ENCODE assay signal across 9 cellular contexts in the genomic region with DNA sequence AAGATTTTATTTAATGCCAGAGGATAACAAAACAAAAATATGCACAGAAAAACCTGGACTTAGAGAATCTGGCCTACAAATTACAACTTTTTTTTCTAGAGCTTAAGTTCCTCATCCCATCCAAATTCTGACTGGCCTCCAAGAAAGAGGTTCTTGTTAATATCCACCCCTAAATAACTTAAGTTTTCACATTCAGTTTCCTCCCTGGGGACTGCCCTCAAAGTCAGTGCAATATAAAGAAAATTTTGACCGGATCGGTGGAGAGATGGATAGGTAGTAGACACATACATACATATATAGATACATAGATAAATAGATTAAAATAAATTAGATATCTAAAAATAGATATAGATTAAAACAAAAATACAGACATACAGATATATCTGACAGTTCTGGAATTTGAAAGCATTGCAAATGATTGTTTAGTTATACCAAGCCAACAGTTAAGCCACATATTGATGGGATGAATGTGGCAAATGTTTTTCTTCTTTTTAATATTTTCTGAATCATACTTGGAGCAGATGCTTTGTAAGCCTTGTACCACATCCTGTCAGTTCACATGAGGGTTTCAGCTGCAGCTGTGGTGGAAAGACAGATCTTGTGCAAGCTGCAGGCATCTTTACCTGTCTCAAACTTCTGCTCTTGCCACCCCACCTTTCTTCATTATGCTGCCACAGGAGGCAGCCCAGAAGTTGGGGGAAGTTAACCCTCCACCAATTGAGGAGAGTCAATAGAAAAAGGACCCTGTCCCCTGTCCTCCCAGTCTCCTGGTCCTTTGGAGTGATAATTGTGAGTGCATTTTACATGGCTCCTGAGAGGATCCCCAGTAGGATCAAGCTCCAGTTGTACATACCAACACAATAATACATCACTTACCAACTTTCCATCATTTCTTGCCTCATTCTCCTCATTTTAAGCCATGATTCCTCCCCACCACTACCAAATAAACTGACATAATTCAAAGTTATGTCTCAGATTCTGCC. TPM values are rescaled to one million over a fixed set of nuclear protein-coding genes. Genes with fewer than 3 reads are reported as not detected.
DNase-seq lines count a peak whose midpoint lies in the region; ATAC-seq, FAIRE-seq and TF ChIP-seq lines count a peak whose summit lies in the region.
"Had no signal": no experiment of that assay in that cellular context is flagged by ENCODE, and none has a peak within 500 bp of the region (broad histone marks: within the 10 kb centered on the region; RNA-seq: fewer than 3 reads in every experiment).

No MANE protein-coding gene starts in this region.

- peak; percentile 77 for DNase-seq in activated CD4-positive, alpha-beta memory T cell treated with anti-CD3 and anti-CD28 coated beads for 36 hours
- peak; percentile 40 for DNase-seq in keratinocyte (ENCODE audit: low read depth, low spot score)
- no peak for DNase-seq in DMS79 (lab: John Stamatoyannopoulos, UW)
- no peak for DNase-seq in glutamatergic neuron
- no peak for DNase-seq in NCI-H128 (lab: John Stamatoyannopoulos, UW; ENCODE audit: unreplicated experiment)

- peak overlapping the region; percentile 29 for H3K4me2 ChIP-seq in keratinocyte (ENCODE audit: control insufficient read depth, extremely low read depth, insufficient read depth, low read depth, low read length)

- no peaks in the 10 kb centered on the region for H4K20me1 ChIP-seq in keratinocyte (ENCODE audit: control insufficient read depth, extremely low read depth, insufficient read depth, low read length)

- H3K4me1 ChIP-seq in ACC112 (ENCODE audit: control insufficient read depth, insufficient read depth, low read length, unreplicated experiment) (peaks cover 32% of the 10 kb centered on the region), keratinocyte (ENCODE audit: control insufficient read depth, extremely low read depth, insufficient read depth, low read length) (peaks cover 27% of the 10 kb centered on the region)

- H3K4me3 ChIP-seq in ACC112 (ENCODE audit: low read depth, low read length) (no peak overlapping the region), keratinocyte (ENCODE audit: control insufficient read depth in 2 of 3, extremely low read depth in 1 of 3, insufficient read depth in 2 of 3, low read depth in 1 of 3, low read length in 3 of 3) (no peak overlapping the region)

- H3K36me3 Mint-ChIP-seq in activated CD4-positive, alpha-beta memory T cell treated with anti-CD3 and anti-CD28 coated beads for 36 hours: no peaks in the 10 kb centered on the region
- H3K36me3 Mint-ChIP-seq in glutamatergic neuron (ENCODE audit: unreplicated experiment): no peaks in the 10 kb centered on the region

- H3K27ac Mint-ChIP-seq in activated CD4-positive, alpha-beta memory T cell treated with anti-CD3 and anti-CD28 coated beads for 36 hours: peak overlapping the region; percentile 64
- H3K27ac Mint-ChIP-seq in glutamatergic neuron (ENCODE audit: unreplicated experiment): no peak overlapping the region

- no peaks in the 10 kb centered on the region for H3K9me1 ChIP-seq in keratinocyte (ENCODE audit: control insufficient read depth, extremely low read depth, insufficient read depth, low read length)

- H3K4me1 Mint-ChIP-seq in activated CD4-positive, alpha-beta memory T cell treated with anti-CD3 and anti-CD28 coated beads for 36 hours (ENCODE audit: low read depth): peaks cover 57% of the 10 kb centered on the region
- no peaks in the 10 kb centered on the region for H3K4me1 Mint-ChIP-seq in glutamatergic neuron (ENCODE audit: low read depth, unreplicated experiment)

- H3K9ac ChIP-seq in keratinocyte (ENCODE audit: control insufficient read depth, extremely low read depth, insufficient read depth, low read length): no peak overlapping the region

- dilution Hi-C loops in keratinocyte (cut with MboI; ENCODE audit: extremely low pct_ligation_motif_present, low sequenced_read_pairs): no loop called here

- H3K79me2 ChIP-seq in ACC112 (ENCODE audit: control insufficient read depth, insufficient read depth, low read length, unreplicated experiment): no peaks in the 10 kb centered on the region
- no peaks in the 10 kb centered on the region for H3K79me2 ChIP-seq in keratinocyte (ENCODE audit: control insufficient read depth, insufficient read depth, low read length)

- peak overlapping the region; percentile 44 for H2AFZ ChIP-seq in ACC112 (ENCODE audit: low read length, unreplicated experiment)
- no peak overlapping the region for H2AFZ ChIP-seq in keratinocyte (ENCODE audit: control insufficient read depth, low read length)

- no peak overlapping the region for H3K4me3 Mint-ChIP-seq in activated CD4-positive, alpha-beta memory T cell treated with anti-CD3 and anti-CD28 coated beads for 36 hours
- H3K4me3 Mint-ChIP-seq in glutamatergic neuron (ENCODE audit: unreplicated experiment): no peak overlapping the region

- TF ChIP-seq CTCF in keratinocyte (optimal IDR thresholded peaks at IDR 0.05 in 1 of 3, IDR thresholded peaks at IDR 0.05 in 1 of 3, conservative IDR thresholded peaks at IDR 0.05 in 1 of 3; ENCODE audit: extremely low read depth in 1 of 3, insufficient read depth in 2 of 3, low read length in 3 of 3): no peak
- TF ChIP-seq CTCF in glutamatergic neuron (IDR thresholded peaks at IDR 0.05; ENCODE audit: partially characterized antibody, unreplicated experiment): no peak

- no peaks in the 10 kb centered on the region for H3K9me3 ChIP-seq in keratinocyte (ENCODE audit: control insufficient read depth, low read depth, low read length)

- FAIRE-seq in keratinocyte (lab: Jason Lieb, UNC): peak; percentile 96

- POLR2A ChIA-PET in activated CD4-positive, alpha-beta memory T cell treated with anti-CD3 and anti-CD28 coated beads for 36 hours (lab: Charles Lee): interaction anchor here (0.8 to 2.3 kb wide), 3 partner anchors 14 to 41 kb away, joined by 3 to 5 read pairs (median 3); no protein-coding TSS in a partner anchor

- CTCF ChIA-PET in activated CD4-positive, alpha-beta memory T cell treated with anti-CD3 and anti-CD28 coated beads for 36 hours (lab: Charles Lee): interaction anchor here (0.7 to 4.7 kb wide), 7 partner anchors 12 to 66 kb away, joined by 3 to 32 read pairs (median 4); a partner anchor contains a TSS

- ATAC-seq in GM19438 (IDR thresholded peaks at IDR 0.05; ENCODE audit: low read depth, unreplicated experiment) (peak; percentile 97), HG03460 (IDR thresholded peaks at IDR 0.05; ENCODE audit: unreplicated experiment) (peak; percentile 96)

- H3K36me3 ChIP-seq in ACC112 (ENCODE audit: insufficient read depth, low read length) (no peaks in the 10 kb centered on the region), keratinocyte (ENCODE audit: control insufficient read depth in 2 of 2, extremely low read depth in 1 of 2, insufficient read depth in 2 of 2, low read length in 2 of 2) (no peaks in the 10 kb centered on the region)

- H3K9me3 Mint-ChIP-seq in activated CD4-positive, alpha-beta memory T cell treated with anti-CD3 and anti-CD28 coated beads for 36 hours: no peaks in the 10 kb centered on the region
- no peaks in the 10 kb centered on the region for H3K9me3 Mint-ChIP-seq in glutamatergic neuron (ENCODE audit: unreplicated experiment)

- intact Hi-C loops in activated CD4-positive, alpha-beta memory T cell treated with anti-CD3 and anti-CD28 coated beads for 36 hours (cut with micrococcal nuclease): loop anchor here (1.0 to 2.0 kb wide), 6 partner anchors 14 to 70 kb away; no protein-coding TSS in a partner anchor

- no peaks in the 10 kb centered on the region for H3K27me3 Mint-ChIP-seq in activated CD4-positive, alpha-beta memory T cell treated with anti-CD3 and anti-CD28 coated beads for 36 hours
- no peaks in the 10 kb centered on the region for H3K27me3 Mint-ChIP-seq in glutamatergic neuron (ENCODE audit: unreplicated experiment)

- peak overlapping the region; percentile 42 for H3K27ac ChIP-seq in ACC112 (ENCODE audit: low read depth, low read length)
- H3K27ac ChIP-seq in keratinocyte (ENCODE audit: control insufficient read depth, insufficient read depth, low read length): no peak overlapping the region
- H3K27ac ChIP-seq: C4-2B had no signal

- H3K27me3 ChIP-seq in ACC112 (ENCODE audit: insufficient read depth, low read length) (no peaks in the 10 kb centered on the region), keratinocyte (ENCODE audit: control insufficient read depth, extremely low read depth, insufficient read depth, low read length) (no peaks in the 10 kb centered on the region)

RNA-seq across cellular contexts. Expression of a gene that starts 58.5 kb away (rescaled TPM):
- total RNA-seq in activated CD4-positive, alpha-beta memory T cell treated with anti-CD3 and anti-CD28 coated beads for 36 hours: 1 to 10 TPM; 3.0 to 4.3 TPM
- 3.1 to 4.3 TPM (median 3.5 TPM) in 3 replicates for polyA plus RNA-seq in keratinocyte
- polyA plus RNA-seq in keratinocyte (2011; ENCODE audit: low read depth): not detected
- polyA plus RNA-seq in keratinocyte (2011; cell fraction: cytosol; rRNA removed): 1.9 and 2.0 TPM in 2 replicates
- 13.4 and 15.5 TPM in 2 replicates for polyA plus RNA-seq in keratinocyte (2011; cell fraction: nucleus; rRNA removed)
- 0.37 and 5.1 TPM in 2 replicates for polyA plus RNA-seq in keratinocyte (2012; ENCODE audit: low replicate concordance)
- polyA minus RNA-seq in keratinocyte: 0.49 to 3.8 TPM (median 1.6 TPM) in 3 replicates
- polyA minus RNA-seq in keratinocyte (2011; cell fraction: cytosol; rRNA and poly(A)+ RNA removed): 2.7 TPM
- 2.2 and 3.8 TPM in 2 replicates for polyA minus RNA-seq in keratinocyte (2011; cell fraction: nucleus; rRNA and poly(A)+ RNA removed)
- 16.6 TPM for total RNA-seq in glutamatergic neuron (ENCODE audit: unreplicated experiment)

Comparison
In these comparisons a context has a peak if more than half of its experiments do, and no peak if none do; other contexts are left out.
1. DNase-seq: peak in activated CD4-positive, alpha-beta memory T cell treated with anti-CD3 and anti-CD28 coated beads for 36 hours (single experiment) and keratinocyte (single experiment); none in DMS79 (single experiment), glutamatergic neuron (single experiment) and NCI-H128 (single experiment).